Comparison of ENCODE assay signal across 17 cellular contexts in genomic region chr2:5070257-5070656, GRCh38.
DNase-seq lines count a peak whose midpoint lies in the region; TF ChIP-seq lines count a peak whose summit lies in the region.
"Had no signal": no experiment of that assay in that cellular context is flagged by ENCODE, and none has a peak within 500 bp of the region (broad histone marks: within the 10 kb centered on the region; RNA-seq: fewer than 3 reads in every experiment).

No MANE protein-coding gene starts in this region.

- in situ Hi-C loops in astrocyte of the spinal cord (cut with HindIII; ENCODE audit: low sequenced_read_pairs) = no loop called here

- H3K9me3 Mint-ChIP-seq in neural crest cell = peaks cover 4% of the 10 kb centered on the region

- H3K27me3 Mint-ChIP-seq in neural crest cell (ENCODE audit: low read depth) = no peaks in the 10 kb centered on the region
- H3K27me3 Mint-ChIP-seq: activated CD4-positive, alpha-beta T cell treated with anti-CD3 and anti-CD28 coated beads for 36 hours; naive B cell; stimulated activated naive CD8-positive, alpha-beta T cell treated with anti-CD3 and anti-CD28 coated beads, Interleukin-15, amount 100 ng/mL, for 72 hours had no signal

- no peaks in the 10 kb centered on the region for H3K36me3 Mint-ChIP-seq in neural crest cell (ENCODE audit: low read depth)
- H3K36me3 Mint-ChIP-seq: naive B cell had no signal

- peaks cover 4% of the 10 kb centered on the region for H3K4me1 Mint-ChIP-seq in neural crest cell
- H3K4me1 Mint-ChIP-seq: activated CD4-positive, alpha-beta T cell treated with anti-CD3 and anti-CD28 coated beads for 36 hours; naive B cell; stimulated activated naive CD8-positive, alpha-beta T cell treated with anti-CD3 and anti-CD28 coated beads, Interleukin-15, amount 100 ng/mL, for 72 hours had no signal

- H3K4me3 Mint-ChIP-seq in neural crest cell = no peak overlapping the region
- H3K4me3 Mint-ChIP-seq: activated CD4-positive, alpha-beta T cell treated with anti-CD3 and anti-CD28 coated beads for 36 hours; naive B cell; stimulated activated naive CD8-positive, alpha-beta T cell treated with anti-CD3 and anti-CD28 coated beads, Interleukin-15, amount 100 ng/mL, for 72 hours had no signal

- TF ChIP-seq CTCF in astrocyte of the spinal cord (IDR thresholded peaks at IDR 0.05; ENCODE audit: low read depth, low read length) (no peak), neural crest cell (conservative IDR thresholded peaks at IDR 0.05) (no peak)

- no peak overlapping the region for H3K4me3 ChIP-seq in astrocyte of the spinal cord (ENCODE audit: low read depth, low read length)
- H3K4me3 ChIP-seq: lower lobe of right lung, psoas muscle, SJCRH30 had no signal

- H3K27ac Mint-ChIP-seq in neural crest cell (ENCODE audit: unreplicated experiment) = peak overlapping the region; percentile 47
- H3K27ac Mint-ChIP-seq: activated CD4-positive, alpha-beta T cell treated with anti-CD3 and anti-CD28 coated beads for 36 hours; naive B cell; stimulated activated naive CD8-positive, alpha-beta T cell treated with anti-CD3 and anti-CD28 coated beads, Interleukin-15, amount 100 ng/mL, for 72 hours had no signal

- peak; percentile 81 for DNase-seq in DMS53 treated with DMSO at 0.1 percent for 48 hours (lab: John Stamatoyannopoulos, UW; ENCODE audit: unreplicated experiment)
- DNase-seq in NCI-H187 treated with DMSO at 0.1 percent for 48 hours (lab: John Stamatoyannopoulos, UW) = peak; percentile 39
- DNase-seq in astrocyte of the spinal cord (ENCODE audit: low read depth, low spot score) = peak; percentile 31
- no peak for DNase-seq in neural crest cell (ENCODE audit: low read depth, low spot score)
- no peak for DNase-seq in activated CD4-positive, alpha-beta T cell treated with anti-CD3 and anti-CD28 coated beads for 48 hours
- no peak for DNase-seq in activated T-cell treated with anti-CD3 and anti-CD28 coated beads for 4 hours
- no peak for DNase-seq in NCI-H446 (lab: John Stamatoyannopoulos, UW)
- DNase-seq: activated CD4-positive, alpha-beta T cell treated with anti-CD3 and anti-CD28 coated beads for 36 hours; activated naive CD4-positive, alpha-beta T cell treated with anti-CD3 and anti-CD28 coated beads, Interleukin-2, amount 50 U/mL, for 16 hours; foreskin fibroblast; lower lobe of right lung; naive B cell; NCI-H1930; psoas muscle; SJCRH30; stimulated activated naive CD8-positive, alpha-beta T cell treated with anti-CD3 and anti-CD28 coated beads, Interleukin-15, amount 100 ng/mL, for 72 hours; T-helper 9 cell had no signal

Comparison
In these comparisons a context has a peak if more than half of its experiments do, and no peak if none do; other contexts are left out.
1. DNase-seq: peak in DMS53 treated with DMSO at 0.1 percent for 48 hours (single experiment), NCI-H187 treated with DMSO at 0.1 percent for 48 hours (single experiment) and astrocyte of the spinal cord (single experiment); none in neural crest cell (single experiment), activated CD4-positive, alpha-beta T cell treated with anti-CD3 and anti-CD28 coated beads for 48 hours (single experiment), activated T-cell treated with anti-CD3 and anti-CD28 coated beads for 4 hours (single experiment) and NCI-H446 (0 of 2).